Comparison of ENCODE assay signal across 27 cellular contexts in genomic region chr4:115215935-115216334, GRCh38.
DNase-seq lines count a peak whose midpoint lies in the region; ATAC-seq, FAIRE-seq and TF ChIP-seq lines count a peak whose summit lies in the region.
"Had no signal": no experiment of that assay in that cellular context is flagged by ENCODE, and none has a peak within 500 bp of the region (broad histone marks: within the 10 kb centered on the region; RNA-seq: fewer than 3 reads in every experiment).

No MANE protein-coding gene starts in this region.

- no peaks in the 10 kb centered on the region for H3K27me3 ChIP-seq in uterus
- H3K27me3 ChIP-seq: BE2C, BLaER1 had no signal

- no peaks in the 10 kb centered on the region for H3K36me3 Mint-ChIP-seq in HFFc6 (ENCODE audit: low read depth)
- H3K36me3 Mint-ChIP-seq: CD14-positive monocyte; CD4-positive, alpha-beta memory T cell; CD4-positive, CD25-positive, alpha-beta regulatory T cell; CD8-positive, alpha-beta memory T cell had no signal

- intact Hi-C loops in mucosa of descending colon (cut with DNase I, micrococcal nuclease) (no loop called here), uterus (cut with DNase I; ENCODE audit: low total_unique reads) (no loop called here)

- H3K4me1 ChIP-seq in mucosa of descending colon (ENCODE audit: low read depth) (no peaks in the 10 kb centered on the region), uterus (no peaks in the 10 kb centered on the region)
- H3K4me1 ChIP-seq: BE2C, BLaER1 had no signal

- no peak overlapping the region for H3K27ac ChIP-seq in uterus
- H3K27ac ChIP-seq: BLaER1 had no signal

- no peak overlapping the region for H3K27ac Mint-ChIP-seq in HFFc6
- H3K27ac Mint-ChIP-seq: CD14-positive monocyte; CD4-positive, alpha-beta memory T cell; CD4-positive, CD25-positive, alpha-beta regulatory T cell; CD8-positive, alpha-beta memory T cell had no signal

- no peak overlapping the region for H3K4me3 Mint-ChIP-seq in HFFc6
- H3K4me3 Mint-ChIP-seq: CD14-positive monocyte; CD4-positive, alpha-beta memory T cell; CD4-positive, CD25-positive, alpha-beta regulatory T cell; CD8-positive, alpha-beta memory T cell had no signal

- no peak for DNase-seq in mucosa of descending colon
- DNase-seq in HFFc6 = no peak
- no peak for DNase-seq in uterus
- DNase-seq: 8988T; ACHN; BE2C; C1 segment of cervical spinal cord; CD4-positive, alpha-beta memory T cell; CD4-positive, CD25-positive, alpha-beta regulatory T cell; CD8-positive, alpha-beta memory T cell; COR-L47; DMS 273 treated with DMSO at 0.1 percent for 48 hours; DMS153; DMS53; DMS79; DND-41; EL; GDM1 had no signal

- H3K9me3 Mint-ChIP-seq in HFFc6 = peaks cover 17% of the 10 kb centered on the region

- ATAC-seq in mucosa of descending colon (peak; percentile 86), HG03039 (IDR thresholded peaks at IDR 0.05; ENCODE audit: unreplicated experiment) (no peak)
- ATAC-seq: GM12878 had no signal

- no peaks in the 10 kb centered on the region for H3K4me1 Mint-ChIP-seq in HFFc6 (ENCODE audit: low read depth)
- H3K4me1 Mint-ChIP-seq: CD14-positive monocyte; CD4-positive, alpha-beta memory T cell; CD4-positive, CD25-positive, alpha-beta regulatory T cell; CD8-positive, alpha-beta memory T cell had no signal

- no peaks in the 10 kb centered on the region for H3K9me3 ChIP-seq in mucosa of descending colon
- H3K9me3 ChIP-seq in uterus = no peaks in the 10 kb centered on the region
- H3K9me3 ChIP-seq: BE2C, BLaER1 had no signal

- H3K36me3 ChIP-seq in mucosa of descending colon (ENCODE audit: low read depth) (no peaks in the 10 kb centered on the region), uterus (no peaks in the 10 kb centered on the region)
- H3K36me3 ChIP-seq: BE2C, BLaER1 had no signal

- no peaks in the 10 kb centered on the region for H3K27me3 Mint-ChIP-seq in HFFc6 (ENCODE audit: insufficient read depth)
- H3K27me3 Mint-ChIP-seq: CD4-positive, alpha-beta memory T cell; CD4-positive, CD25-positive, alpha-beta regulatory T cell had no signal

- TF ChIP-seq CTCF in mucosa of descending colon (IDR thresholded peaks at IDR 0.05) (no peak), HFFc6 (IDR thresholded peaks at IDR 0.05) (no peak), uterus (IDR thresholded peaks at IDR 0.05) (no peak)

- FAIRE-seq in colon (lab: Jason Lieb, UNC) = peak; percentile 91
- FAIRE-seq: A204.1, GM12878, GM12892, GM18507, GM19239 had no signal

- no peak overlapping the region for H3K4me3 ChIP-seq in mucosa of descending colon
- H3K4me3 ChIP-seq in uterus = no peak overlapping the region
- H3K4me3 ChIP-seq: BLaER1, GM12878 had no signal

- TF ChIP-seq POLR2A in uterus (IDR thresholded peaks at IDR 0.05) = no peak
